8 cellular contexts compared by ENCODE assay signal in the genomic region with DNA sequence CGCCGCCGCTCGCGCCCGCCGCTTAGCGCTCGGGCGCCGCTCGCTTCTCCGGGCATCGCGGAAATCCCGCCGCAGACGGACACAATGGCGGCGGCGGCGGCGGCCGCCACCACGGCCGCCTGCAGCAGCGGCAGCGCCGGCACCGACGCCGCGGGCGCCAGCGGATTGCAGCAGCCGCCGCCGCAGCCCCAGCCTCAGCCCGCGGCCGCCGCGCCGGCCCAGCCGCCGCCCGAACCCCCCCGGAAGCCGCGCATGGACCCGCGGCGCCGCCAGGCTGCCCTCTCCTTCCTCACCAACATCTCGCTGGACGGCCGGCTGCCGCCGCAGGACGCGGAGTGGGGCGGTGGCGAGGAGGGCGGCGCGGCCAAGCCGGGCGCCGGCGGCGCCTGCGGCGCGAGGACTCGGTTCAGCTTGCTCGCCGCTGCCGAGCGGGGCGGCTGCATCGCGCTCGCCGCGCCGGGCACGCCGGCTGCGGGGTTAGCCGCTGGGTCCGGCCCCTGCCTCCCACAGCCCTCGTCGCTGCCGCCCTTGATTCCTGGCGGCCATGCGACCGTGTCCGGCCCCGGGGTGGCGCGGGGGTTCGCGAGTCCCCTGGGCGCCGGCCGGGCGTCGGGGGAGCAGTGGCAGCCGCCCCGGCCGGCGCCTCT.
DNase-seq lines count a peak whose midpoint lies in the region; ATAC-seq, FAIRE-seq and TF ChIP-seq lines count a peak whose summit lies in the region.

No MANE protein-coding gene starts in this region.

- TF ChIP-seq POLR2A in H54 (IDR thresholded peaks at IDR 0.05; ENCODE audit: low read depth, low read length) = no peak

- no peaks in the 10 kb centered on the region for H3K27me3 ChIP-seq in brain microvascular endothelial cell (replicated peaks)

- peaks cover 41% of the 10 kb centered on the region for H3K4me1 Mint-ChIP-seq in stimulated activated naive CD8-positive, alpha-beta T cell treated with anti-CD3 and anti-CD28 coated beads, Interleukin-15, amount 100 ng/mL, for 72 hours

- H3K4me3 ChIP-seq in brain microvascular endothelial cell (ENCODE audit: low read depth, low read length) = peak overlapping the region; percentile 67

- DNase-seq in ELR (ENCODE audit: low read depth) (peak; percentile 60), H54 (ENCODE audit: insufficient read length, low spot score) (peak; percentile 55), NCI-H774 (lab: John Stamatoyannopoulos, UW) (peak; percentile 56), brain microvascular endothelial cell (no peak), kidney tubule cell (ENCODE audit: low spot score) (peak; percentile 66), amniotic stem cell (lab: John Stamatoyannopoulos, UW) (no peak)
- peak; percentile 24 to 41 for DNase-seq in stimulated activated naive CD8-positive, alpha-beta T cell treated with anti-CD3 and anti-CD28 coated beads, Interleukin-15, amount 100 ng/mL, for 72 hours

- H3K27ac Mint-ChIP-seq in stimulated activated naive CD8-positive, alpha-beta T cell treated with anti-CD3 and anti-CD28 coated beads, Interleukin-15, amount 100 ng/mL, for 72 hours = no peak overlapping the region

- ATAC-seq in stimulated activated naive CD8-positive, alpha-beta T cell treated with anti-CD3 and anti-CD28 coated beads, Interleukin-15, amount 100 ng/mL, for 72 hours = peak; percentile 53
- no peak for ATAC-seq in HG03139 (IDR thresholded peaks at IDR 0.05; ENCODE audit: unreplicated experiment)

- peak overlapping the region; percentile 75 to 84 for H3K4me3 Mint-ChIP-seq in stimulated activated naive CD8-positive, alpha-beta T cell treated with anti-CD3 and anti-CD28 coated beads, Interleukin-15, amount 100 ng/mL, for 72 hours

- H3K9me3 Mint-ChIP-seq in stimulated activated naive CD8-positive, alpha-beta T cell treated with anti-CD3 and anti-CD28 coated beads, Interleukin-15, amount 100 ng/mL, for 72 hours = no peaks in the 10 kb centered on the region

- H3K27ac ChIP-seq in brain microvascular endothelial cell = peak overlapping the region; percentile 30

- in situ Hi-C loops in brain microvascular endothelial cell (cut with HindIII; ENCODE audit: low pct_ligation_motif_present, low sequenced_read_pairs) = no loop called here

- peaks cover 51% of the 10 kb centered on the region for H3K27me3 Mint-ChIP-seq in stimulated activated naive CD8-positive, alpha-beta T cell treated with anti-CD3 and anti-CD28 coated beads, Interleukin-15, amount 100 ng/mL, for 72 hours

- no peak for FAIRE-seq in H54 (lab: Jason Lieb, UNC)

- TF ChIP-seq CTCF in brain microvascular endothelial cell (IDR thresholded peaks at IDR 0.05; ENCODE audit: low read depth, low read length, missing control alignments) = no peak

- no peaks in the 10 kb centered on the region for H3K36me3 ChIP-seq in brain microvascular endothelial cell (replicated peaks)

Comparison
In these comparisons a context has a peak if more than half of its experiments do, and no peak if none do; other contexts are left out.
1. DNase-seq: peak in ELR (single experiment), H54 (single experiment), NCI-H774 (single experiment), kidney tubule cell (single experiment) and stimulated activated naive CD8-positive, alpha-beta T cell treated with anti-CD3 and anti-CD28 coated beads, Interleukin-15, amount 100 ng/mL, for 72 hours (2 of 2); none in brain microvascular endothelial cell (single experiment) and amniotic stem cell (single experiment).